1 cellular context compared by ENCODE assay signal in genomic region chr17:49384962-49385361, GRCh38.
TF ChIP-seq lines count a peak whose summit lies in the region.

No MANE protein-coding gene starts in this region.

TF ChIP-seq in HepG2, 621 proteins besides CTCF, POLR2A, EP300 and RAD21:
- TF ChIP-seq ZZZ3 (CRISPR knock-in tag; IDR thresholded peaks at IDR 0.05; ENCODE audit: borderline replicate concordance) (no peak), HNF1A (IDR thresholded peaks at IDR 0.05; ENCODE audit: low read depth) (no peak), HNF1A (CRISPR knock-in tag; IDR thresholded peaks at IDR 0.05; ENCODE audit: borderline replicate concordance) (no peak), ZBTB1 (CRISPR knock-in tag; IDR thresholded peaks at IDR 0.05; ENCODE audit: borderline replicate concordance) (no peak), ZSCAN30 (CRISPR knock-in tag; IDR thresholded peaks at IDR 0.05) (no peak), ARID5B (CRISPR knock-in tag; IDR thresholded peaks at IDR 0.05) (0 out of 2 replicates have a peak, but pooled peaks have one; percentile 30), ZNF597 (CRISPR knock-in tag; IDR thresholded peaks at IDR 0.05) (no peak), ZNF512B (CRISPR knock-in tag; IDR thresholded peaks at IDR 0.05; ENCODE audit: borderline replicate concordance) (no peak), SP4 (CRISPR knock-in tag; IDR thresholded peaks at IDR 0.05) (no peak), POLR2AphosphoS5 (IDR thresholded peaks at IDR 0.05; ENCODE audit: low read depth, low read length) (no peak), MAFG (CRISPR knock-in tag; IDR thresholded peaks at IDR 0.05) (no peak), MAFK (conservative IDR thresholded peaks at IDR 0.05 in 1 of 2, IDR thresholded peaks at IDR 0.05 in 1 of 2; ENCODE audit: low read length in 2 of 2) (peak in 1 of 2 experiments; percentile 33; a peak in 1 of 4 replicates), U2AF2 (IDR thresholded peaks at IDR 0.05; ENCODE audit: low read depth, low read length) (no peak), ZNF614 (CRISPR knock-in tag; IDR thresholded peaks at IDR 0.05; ENCODE audit: borderline replicate concordance) (no peak), MATR3 (CRISPR knock-in tag; IDR thresholded peaks at IDR 0.05) (no peak), CBX5 (CRISPR knock-in tag; IDR thresholded peaks at IDR 0.05; ENCODE audit: borderline replicate concordance) (no peak)
TF ChIP-seq in HepG2: peak in this region for 2.
